9 cellular contexts compared by ENCODE assay signal in genomic region chr14:73591690-73592448, GRCh38. TPM values are rescaled to one million over a fixed set of nuclear protein-coding genes. Genes with fewer than 3 reads are reported as not detected.
DNase-seq lines count a peak whose midpoint lies in the region; ATAC-seq and TF ChIP-seq lines count a peak whose summit lies in the region.
"Had no signal": no experiment of that assay in that cellular context is flagged by ENCODE, and none has a peak within 500 bp of the region (broad histone marks: within the 10 kb centered on the region; RNA-seq: fewer than 3 reads in every experiment).

Gene ACOT4, plus strand, starts transcription at chr14:73591873. Its CDS starts 87 bp downstream, at chr14:73591960.

- H3K9me1 ChIP-seq in IMR-90 (ENCODE audit: insufficient read depth, low read length), result no peaks in the 10 kb centered on the region

- no peak for TF ChIP-seq CTCF in IMR-90 (conservative IDR thresholded peaks at IDR 0.05; ENCODE audit: low read depth, low read length)

- H3K9me3 Mint-ChIP-seq in stimulated activated naive B cell treated with anti-CD40 and anti-IgM and Interleukin-4, amounts not matched to agents 10 μg/mL and 1 μg/mL and 100 μg/mL, for 72 hours, result no peaks in the 10 kb centered on the region

- H2BK15ac ChIP-seq in IMR-90 (ENCODE audit: low read depth, low read length) (no peak within 1 kb of the TSS), mesenchymal stem cell (ENCODE audit: low read depth, poor library complexity, severe bottlenecking) (peak within 1 kb of the TSS; percentile 3)

- BruUV-seq in IMR-90 (replicated peaks; lab: Mats Ljungman, UMichigan), result no TSS peak

- H3K14ac ChIP-seq in IMR-90 (replicated peaks; ENCODE audit: low read depth, low read length) (peak within 1 kb of the TSS; percentile 66; the same call in 1 of the 2 replicates), mesenchymal stem cell (ENCODE audit: low read length in 2 of 2) (no peak within 1 kb of the TSS)

- WGBS in IMR-90 (ENCODE audit: extremely low coverage in 2 of 2, insufficient read length in 1 of 2), 2 experiments, result 5% methylated on average over 68 of the region's 89 CpGs; no CpG with 5 or more reads in 1 of the 2 experiments
- WGBS in ectodermal cell, 2 experiments, result 7 to 8% methylated on average over 89 of the region's 89 CpGs
- 54% methylated on average over 89 of the region's 89 CpGs for whole genome bisulfite sequencing in mesenchymal stem cell

- dilution Hi-C loops in IMR-90 (cut with HindIII; ENCODE audit: low sequenced_read_pairs, unreplicated experiment), result no loop called here

- H3K27me3 ChIP-seq in IMR-90 (ENCODE audit: control insufficient read depth, insufficient read depth, low read length) (peaks cover 7% of the 10 kb centered on the region; the same call in 1 of the 2 replicates), ectodermal cell (ENCODE audit: control insufficient read depth, insufficient read depth, low read length, poor library complexity, severe bottlenecking) (peaks cover 36% of the 10 kb centered on the region), mesenchymal stem cell (ENCODE audit: control insufficient read depth in 1 of 2, insufficient read depth in 1 of 2, low read length in 2 of 2) (peaks cover 0 to 3% of the 10 kb centered on the region in 2 experiments)

- TF ChIP-seq RAD21 in IMR-90 (IDR thresholded peaks at IDR 0.05; ENCODE audit: low read length), result no peak

- in situ Hi-C loops in IMR-90 (cut with MboI; ENCODE audit: low sequenced_read_pairs), result no loop called here

- H4K20me1 ChIP-seq in IMR-90 (ENCODE audit: insufficient read depth, low read length), result no peaks in the 10 kb centered on the region
- H4K20me1 ChIP-seq: BLaER1 treated with 17β-estradiol and CSF1 and Interleukin-3, amounts not matched to agents 10 nM and 100 nM had no signal

- H2AK5ac ChIP-seq in IMR-90 (ENCODE audit: low read depth, low read length) (no peak within 1 kb of the TSS), mesenchymal stem cell (ENCODE audit: low read length, severe bottlenecking) (no peak within 1 kb of the TSS)

- H3K4me3 ChIP-seq in IMR-90 (ENCODE audit: insufficient read depth, low read depth, low read length) (peak within 1 kb of the TSS; percentile 44), ectodermal cell (ENCODE audit: insufficient read depth, low read depth, low read length) (peak within 1 kb of the TSS; percentile 29), mesenchymal stem cell (ENCODE audit: insufficient read depth in 1 of 2, low read depth in 1 of 2, low read length in 2 of 2) (peak within 1 kb of the TSS; percentile 53 to 82)

- no peak within 1 kb of the TSS; the same call in 1 of the 2 replicates for H4K91ac ChIP-seq in IMR-90 (ENCODE audit: insufficient read depth, low read depth, low read length)
- H4K91ac ChIP-seq in mesenchymal stem cell (ENCODE audit: low read length), result no peak within 1 kb of the TSS

- H3K9ac ChIP-seq in IMR-90 (ENCODE audit: low read depth, low read length) (peak within 1 kb of the TSS; percentile 42; the same call in 1 of the 2 replicates), mesenchymal stem cell (ENCODE audit: low read length) (peak within 1 kb of the TSS; percentile 76)
- H3K9ac ChIP-seq: BLaER1 treated with 17β-estradiol and CSF1 and Interleukin-3, amounts not matched to agents 10 nM and 100 nM had no signal

- no peaks in the 10 kb centered on the region for H3K9me3 ChIP-seq in IMR-90 (ENCODE audit: control insufficient read depth, insufficient read depth, low read length)
- H3K9me3 ChIP-seq in ectodermal cell (ENCODE audit: control insufficient read depth, low read length), result no peaks in the 10 kb centered on the region
- H3K9me3 ChIP-seq in mesenchymal stem cell (ENCODE audit: control insufficient read depth, low read length), result no peaks in the 10 kb centered on the region

- H3K4me1 ChIP-seq in IMR-90 (ENCODE audit: control insufficient read depth, insufficient read depth, low read length) (no peaks in the 10 kb centered on the region), ectodermal cell (ENCODE audit: control insufficient read depth, insufficient read depth, low read length) (no peaks in the 10 kb centered on the region), mesenchymal stem cell (ENCODE audit: control insufficient read depth, insufficient read depth, low read depth, low read length) (peaks cover 2% of the 10 kb centered on the region)
- H3K4me1 ChIP-seq: BLaER1 treated with 17β-estradiol and CSF1 and Interleukin-3, amounts not matched to agents 10 nM and 100 nM had no signal

- peaks cover 0 to 13% of the 10 kb centered on the region in 2 donors for H3K27me3 Mint-ChIP-seq in stimulated activated naive B cell treated with anti-CD40 and anti-IgM and Interleukin-4, amounts not matched to agents 10 μg/mL and 1 μg/mL and 100 μg/mL, for 72 hours

- no peaks in the 10 kb centered on the region for H3K36me3 Mint-ChIP-seq in stimulated activated naive B cell treated with anti-CD40 and anti-IgM and Interleukin-4, amounts not matched to agents 10 μg/mL and 1 μg/mL and 100 μg/mL, for 72 hours

- H3K23ac ChIP-seq in IMR-90 (ENCODE audit: low read depth, low read length) (no peak within 1 kb of the TSS), mesenchymal stem cell (ENCODE audit: low read length in 2 of 2) (no peak within 1 kb of the TSS)

- peak; percentile 41 to 93 (median 82) for DNase-seq in NCI-H1417 (lab: John Stamatoyannopoulos, UW)
- DNase-seq in NCI-H1417 treated with DMSO at 0.1 percent for 48 hours (lab: John Stamatoyannopoulos, UW), result no peak
- DNase-seq in IMR-90, result peak; percentile 20
- DNase-seq in activated CD4-positive, alpha-beta T cell treated with anti-CD3 and anti-CD28 coated beads for 48 hours, result peak; percentile 57
- DNase-seq in mesenchymal stem cell, result peak; percentile 23
- DNase-seq in stimulated activated naive B cell treated with anti-CD40 and anti-IgM and Interleukin-4, amounts not matched to agents 10 μg/mL and 1 μg/mL and 100 μg/mL, for 72 hours, result peak; percentile 32

- H3K56ac ChIP-seq in IMR-90 (ENCODE audit: extremely low read depth, insufficient read depth, low read length), result no peak within 1 kb of the TSS

- H3K18ac ChIP-seq in IMR-90 (ENCODE audit: low read depth, low read length) (no peak within 1 kb of the TSS), mesenchymal stem cell (ENCODE audit: low read depth in 1 of 2, low read length in 2 of 2) (no peak within 1 kb of the TSS)

- H2BK5ac ChIP-seq in IMR-90 (ENCODE audit: low read depth, low read length, poor library complexity, severe bottlenecking) (no peak within 1 kb of the TSS), mesenchymal stem cell (ENCODE audit: low read depth, low read length, poor library complexity, severe bottlenecking) (no peak within 1 kb of the TSS)

- H2BK20ac ChIP-seq in IMR-90 (ENCODE audit: low read depth, low read length), result no peak within 1 kb of the TSS

- H2BK120ac ChIP-seq in IMR-90 (ENCODE audit: low read depth, low read length), result no peak within 1 kb of the TSS; the same call in 1 of the 2 replicates
- no peak within 1 kb of the TSS for H2BK120ac ChIP-seq in mesenchymal stem cell (ENCODE audit: low read depth, low read length)

- H2AK9ac ChIP-seq in IMR-90 (replicated peaks; ENCODE audit: low read depth, low read length, poor library complexity), result peak within 1 kb of the TSS; percentile 51

- H3K4me2 ChIP-seq in IMR-90 (ENCODE audit: low read depth, low read length), result peak within 1 kb of the TSS; percentile 70
- H3K4me2 ChIP-seq in mesenchymal stem cell (ENCODE audit: low read length, poor library complexity, severe bottlenecking), result peak within 1 kb of the TSS; percentile 24

- H2AFZ ChIP-seq in IMR-90 (replicated peaks; ENCODE audit: low read length, poor library complexity) (peak within 1 kb of the TSS; percentile 95), mesenchymal stem cell (ENCODE audit: low read depth, low read length) (no peak within 1 kb of the TSS)

- H3K79me1 ChIP-seq in IMR-90 (ENCODE audit: low read depth in 1 of 2, low read length in 2 of 2) (no peaks in the 10 kb centered on the region), mesenchymal stem cell (replicated peaks; ENCODE audit: low read length, poor library complexity, severe bottlenecking) (no peaks in the 10 kb centered on the region)

- H4K8ac ChIP-seq in IMR-90 (ENCODE audit: low read depth in 2 of 2, low read length in 2 of 2) (peak within 1 kb of the TSS; percentile 79 to 88), mesenchymal stem cell (ENCODE audit: low read length) (peak within 1 kb of the TSS; percentile 66)

- H2BK12ac ChIP-seq in mesenchymal stem cell (ENCODE audit: low read length in 2 of 2), result no peak within 1 kb of the TSS

- intact Hi-C loops in IMR-90 (cut with micrococcal nuclease), result no loop called here

- ATAC-seq in IMR-90 (ENCODE audit: low read depth), result peak; percentile 92
- ATAC-seq in stimulated activated naive B cell treated with anti-CD40 and anti-IgM and Interleukin-4, amounts not matched to agents 10 μg/mL and 1 μg/mL and 100 μg/mL, for 72 hours (replicated peaks), result peak; percentile 82 to 86
- ATAC-seq in GM18861 (IDR thresholded peaks at IDR 0.05; ENCODE audit: unreplicated experiment), result no peak

- H3K36me3 ChIP-seq in IMR-90 (ENCODE audit: control insufficient read depth, insufficient read depth, low read length) (no peaks in the 10 kb centered on the region), ectodermal cell (ENCODE audit: control insufficient read depth, insufficient read depth, low read length) (no peaks in the 10 kb centered on the region), mesenchymal stem cell (ENCODE audit: control insufficient read depth in 1 of 2, insufficient read depth in 2 of 2, low read depth in 1 of 2, low read length in 2 of 2) (no peaks in the 10 kb centered on the region)

- H3K4ac ChIP-seq in IMR-90 (ENCODE audit: low read depth, low read length), result no peak within 1 kb of the TSS
- no peak within 1 kb of the TSS for H3K4ac ChIP-seq in mesenchymal stem cell (ENCODE audit: low read depth in 1 of 2, low read length in 2 of 2)

- CTCF ChIA-PET in IMR-90 (lab: Yijun Ruan, JAX), result no interaction called here

- H3K27ac ChIP-seq in IMR-90 (ENCODE audit: insufficient read depth, low read length) (no peak within 1 kb of the TSS), ectodermal cell (ENCODE audit: insufficient read depth, low read depth, low read length, poor library complexity, severe bottlenecking) (no peak within 1 kb of the TSS), mesenchymal stem cell (ENCODE audit: low read length, poor library complexity, severe bottlenecking) (no peak within 1 kb of the TSS)
- H3K27ac ChIP-seq: BLaER1 treated with 17β-estradiol and CSF1 and Interleukin-3, amounts not matched to agents 10 nM and 100 nM had no signal

- peak within 1 kb of the TSS; percentile 47 for H3K27ac Mint-ChIP-seq in stimulated activated naive B cell treated with anti-CD40 and anti-IgM and Interleukin-4, amounts not matched to agents 10 μg/mL and 1 μg/mL and 100 μg/mL, for 72 hours

- no peak within 1 kb of the TSS for H4K5ac ChIP-seq in IMR-90 (ENCODE audit: low read depth, low read length)

- peak within 1 kb of the TSS; percentile 81 to 90 for H3K4me3 Mint-ChIP-seq in stimulated activated naive B cell treated with anti-CD40 and anti-IgM and Interleukin-4, amounts not matched to agents 10 μg/mL and 1 μg/mL and 100 μg/mL, for 72 hours

- H3K4me1 Mint-ChIP-seq in stimulated activated naive B cell treated with anti-CD40 and anti-IgM and Interleukin-4, amounts not matched to agents 10 μg/mL and 1 μg/mL and 100 μg/mL, for 72 hours, result peaks cover 3 to 11% of the 10 kb centered on the region in 2 donors

- no peak for TF ChIP-seq POLR2A in IMR-90 (IDR thresholded peaks at IDR 0.05; ENCODE audit: low read depth, low read length)

- POLR2A ChIA-PET in IMR-90 (lab: Charles Lee; ENCODE audit: unreplicated experiment), result no interaction called here

RNA-seq across cellular contexts. Expression of gene ACOT4, which starts in this region (rescaled TPM):
- total RNA-seq in IMR-90 (2012; rRNA removed), result 0.28 and 0.54 TPM in 2 replicates
- polyA plus RNA-seq in IMR-90 (2012; rRNA removed), result 0.22 and 0.34 TPM in 2 replicates
- polyA plus RNA-seq in IMR-90 (2012; cell fraction: cytosol; rRNA removed), result 0.25 and 0.31 TPM in 2 replicates
- 0.05 and 0.08 TPM in 2 replicates for polyA plus RNA-seq in IMR-90 (2012; cell fraction: nucleus; rRNA removed; ENCODE audit: low replicate concordance)
- 0.44 TPM for polyA plus RNA-seq in ectodermal cell (2013, experiment 1 of 4)
- 0.39 TPM for polyA plus RNA-seq in ectodermal cell (2013, experiment 2 of 4)
- 0.48 TPM for polyA plus RNA-seq in ectodermal cell (2013, experiment 3 of 4)
- 0.65 TPM for polyA plus RNA-seq in ectodermal cell (2013, experiment 4 of 4)
- 0.65 TPM for polyA plus RNA-seq in mesenchymal stem cell (2013, experiment 1 of 2)
- polyA plus RNA-seq in mesenchymal stem cell (2013, experiment 2 of 2), result 0.59 TPM

Comparison
In these comparisons a context has a peak if more than half of its experiments do, and no peak if none do; other contexts are left out.
1. Peak in DNase-seq, ATAC-seq, H3K4me3 ChIP-seq, H3K9ac ChIP-seq and H3K4me2 ChIP-seq in IMR-90; RNA of the gene not detected or under 1 TPM.